8 cellular contexts compared by ENCODE assay signal in genomic region chr6:5260661-5261544, GRCh38. TPM values are rescaled to one million over a fixed set of nuclear protein-coding genes. Genes with fewer than 3 reads are reported as not detected.
DNase-seq lines count a peak whose midpoint lies in the region; ATAC-seq and TF ChIP-seq lines count a peak whose summit lies in the region.

FARS2 (plus strand) TSS chr6:5261513.
LYRM4 (minus strand) TSS chr6:5260950; CDS start chr6:5260733, 217 bp downstream.

- WGBS in heart right ventricle, 2 donors, result 0 to 1% methylated on average over 75 to 85 of the region's 85 CpGs
- 0 to 1% methylated on average over 16 to 40 of the region's 85 CpGs for WGBS in upper lobe of left lung, 2 donors

- no peak for TF ChIP-seq EP300 in upper lobe of left lung (IDR thresholded peaks at IDR 0.05)

- DNase-seq in GM13976 (ENCODE audit: low spot score) (peak; percentile 95), NCI-H1436 treated with DMSO at 0.1 percent for 48 hours (lab: John Stamatoyannopoulos, UW) (peak; percentile 45), amniotic epithelial cell (ENCODE audit: low read depth) (peak; percentile 73), heart right ventricle (peak; percentile 89 to 90), posterior vena cava (ENCODE audit: low spot score) (peak; percentile 97), upper lobe of left lung (peak; percentile 92 to 98)

- intact Hi-C loops in T-helper 1 cell treated with Interleukin-12 subunit alpha and Interleukin-12 subunit beta and Interleukin-4 antibody, amounts not matched to agents 30 ng/mL and 1 ng/mL, for 36 hours (cut with micrococcal nuclease), result loop anchor here (1.0 to 5.0 kb wide), 11 partner anchors 19 to 1243 kb away; partner anchors contain the start of genes CDYL, ECI2 and NRN1
- intact Hi-C loops in heart right ventricle (cut with DNase I), result loop anchor here in 7 of 10 donors (5.0 to 10.0 kb wide), 4 partner anchors 116 to 134 kb away; no protein-coding TSS in a partner anchor
- intact Hi-C loops in posterior vena cava (cut with DNase I), result loop anchor here in 1 of 2 donors (10.0 kb wide), 1 partner anchor 116 kb away; no protein-coding TSS in a partner anchor

- H3K9me3 ChIP-seq in heart right ventricle (no peaks in the 10 kb centered on the region), upper lobe of left lung (no peaks in the 10 kb centered on the region)

- peak; percentile 12 for TF ChIP-seq CTCF in GM13976 (IDR thresholded peaks at IDR 0.05; ENCODE audit: borderline replicate concordance, control extremely low read depth, extremely low read depth, insufficient read depth, missing control alignments)
- peak in 3 of 9 donors; percentile 34 to 67 (median 47) for TF ChIP-seq CTCF in heart right ventricle (IDR thresholded peaks at IDR 0.05)
- TF ChIP-seq CTCF in upper lobe of left lung (IDR thresholded peaks at IDR 0.05), result peak in 4 of 6 experiments; percentile 31 to 84 (median 54)

- H3K27ac ChIP-seq in heart right ventricle (peak within 1 kb of the TSS; percentile 92 to 100 (median 99)), upper lobe of left lung (peak within 1 kb of the TSS; percentile 93 to 96 (median 95))

- TF ChIP-seq POLR2A in upper lobe of left lung (IDR thresholded peaks at IDR 0.05), result peak in 2 of 4 donors; percentile 47 to 51

- H3K36me3 ChIP-seq in heart right ventricle (peaks cover 0 to 5% (median 0%) of the 10 kb centered on the region in 9 donors), upper lobe of left lung (no peaks in the 10 kb centered on the region)

- in situ Hi-C loops in GM13976 (cut with MboI; ENCODE audit: low sequenced_read_pairs, unreplicated experiment), result no loop called here

- H3K27me3 ChIP-seq in heart right ventricle (no peaks in the 10 kb centered on the region), upper lobe of left lung (no peaks in the 10 kb centered on the region)

- H3K4me1 ChIP-seq in heart right ventricle, result peaks cover 0 to 27% (median 22%) of the 10 kb centered on the region in 9 donors
- H3K4me1 ChIP-seq in upper lobe of left lung, result peaks cover 14 to 35% (median 18%) of the 10 kb centered on the region in 4 donors

- ATAC-seq in HG02852 (IDR thresholded peaks at IDR 0.05; ENCODE audit: unreplicated experiment) (peak; percentile 75), heart right ventricle (peak; percentile 97 to 99 (median 98)), upper lobe of left lung (ENCODE audit: low FRiP score in 2 of 2) (peak; percentile 97 to 99)

- peak within 1 kb of the TSS; percentile 62 to 96 (median 84) for H3K4me3 ChIP-seq in heart right ventricle
- H3K4me3 ChIP-seq in upper lobe of left lung, result peak within 1 kb of the TSS; percentile 86 to 98 (median 94)

RNA-seq across cellular contexts. Expression of gene FARS2, which starts in this region (rescaled TPM):
- total RNA-seq in T-helper 1 cell treated with Interleukin-12 subunit alpha and Interleukin-12 subunit beta and Interleukin-4 antibody, amounts not matched to agents 30 ng/mL and 1 ng/mL, for 36 hours, result 20.1 and 22.4 TPM in 2 replicates
- total RNA-seq in heart right ventricle (10 to 100 TPM; 17.9 to 22.4 (median 21.4) TPM), posterior vena cava (10 to 100 TPM; 13.3 to 13.6 TPM), upper lobe of left lung (10 to 100 TPM; 16.4 to 34.6 (median 19.9) TPM)
- polyA plus RNA-seq in heart right ventricle, result 10 to 100 TPM in 1 of 2 donors, 1 to 10 TPM in 1; 7.6 to 16.0 TPM

RNA-seq across cellular contexts. Expression of gene LYRM4, which starts in this region (rescaled TPM):
- 25.8 and 26.9 TPM in 2 replicates for total RNA-seq in T-helper 1 cell treated with Interleukin-12 subunit alpha and Interleukin-12 subunit beta and Interleukin-4 antibody, amounts not matched to agents 30 ng/mL and 1 ng/mL, for 36 hours
- total RNA-seq in heart right ventricle (10 to 100 TPM; 20.9 to 33.0 (median 25.1) TPM), posterior vena cava (10 to 100 TPM; 16.3 to 23.9 TPM), upper lobe of left lung (10 to 100 TPM in 5 of 6 donors, 1 to 10 TPM in 1; 5.8 to 24.1 (median 15.9) TPM)
- 10 to 100 TPM; 18.3 to 23.2 TPM for polyA plus RNA-seq in heart right ventricle

Comparison
In these comparisons a context has a peak if more than half of its experiments do, and no peak if none do; other contexts are left out.
1. Peak in every context shown above with its lines: DNase-seq, ATAC-seq, H3K4me3 ChIP-seq and H3K27ac ChIP-seq.
2. DNase-seq: peak in every context shown above with its lines; median percentile 97 in posterior vena cava; 95 in GM13976; 95 in upper lobe of left lung; 90 in heart right ventricle; 73 in amniotic epithelial cell; 45 in NCI-H1436 treated with DMSO at 0.1 percent for 48 hours.